In the genomic region with DNA sequence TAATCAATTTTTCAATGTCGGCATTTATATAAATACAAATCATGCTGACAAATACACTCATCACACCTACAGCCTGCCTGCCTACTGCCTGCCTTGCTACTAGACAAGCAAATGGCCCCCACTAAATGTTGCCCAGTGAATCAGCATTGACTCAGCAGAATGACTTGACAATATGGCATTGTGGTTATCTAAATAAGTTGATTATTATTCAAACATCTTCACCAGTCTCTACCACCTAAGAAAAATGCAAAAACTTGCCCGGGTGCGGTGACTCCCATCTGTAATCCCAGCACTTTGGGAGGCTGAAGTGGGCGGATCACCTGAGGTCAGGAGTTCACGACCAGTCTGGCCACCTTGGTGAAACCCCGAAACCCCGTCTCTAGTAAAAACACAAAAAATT, we compare ENCODE assay signal across 18 cellular contexts.
DNase-seq lines count a peak whose midpoint lies in the region; ATAC-seq and TF ChIP-seq lines count a peak whose summit lies in the region.
"Had no signal": no experiment of that assay in that cellular context is flagged by ENCODE, and none has a peak within 500 bp of the region (broad histone marks: within the 10 kb centered on the region; RNA-seq: fewer than 3 reads in every experiment).

No MANE protein-coding gene starts in this region.

- no peak for TF ChIP-seq POLR2A in gastrocnemius medialis (IDR thresholded peaks at IDR 0.05)

- TF ChIP-seq RAD21 in SK-N-SH (IDR thresholded peaks at IDR 0.05; ENCODE audit: low read length) = no peak

- POLR2A ChIA-PET in SK-N-SH (lab: Yijun Ruan, JAX) = no interaction called here

- ATAC-seq in SK-N-SH treated with all-trans-retinoic acid at 6 μM for 48 hours = no peak
- ATAC-seq in gastrocnemius medialis = no peak
- ATAC-seq: left lung, sciatic nerve had no signal

- TF ChIP-seq EP300 in SK-N-SH (IDR thresholded peaks at IDR 0.05; ENCODE audit: borderline replicate concordance in 1 of 2, low read depth in 1 of 2, low read length in 1 of 2) = no peak

- no peaks in the 10 kb centered on the region for H3F3A ChIP-seq in SK-N-SH (replicated peaks; ENCODE audit: insufficient read depth)

- no peak for DNase-seq in SK-N-SH
- peak; percentile 4 for DNase-seq in SW480 (ENCODE audit: low spot score)
- peak; percentile 72 to 96 for DNase-seq in fibroblast of lung (ENCODE audit: low read depth in 2 of 2)
- DNase-seq in GM19238 (ENCODE audit: insufficient read length, low spot score) = no peak
- DNase-seq in NCI-H2029 (lab: John Stamatoyannopoulos, UW) = no peak
- no peak for DNase-seq in gastrocnemius medialis
- no peak for DNase-seq in mucosa of gallbladder (ENCODE audit: low spot score)
- DNase-seq: activated CD4-positive, alpha-beta T cell treated with anti-CD3 and anti-CD28 coated beads, Interleukin-2, amount 50 U/mL, for 1 hour; DMS153; foreskin melanocyte; KG1; left lung; NCI-H187 treated with DMSO at 0.1 percent for 48 hours; T-helper 1 cell; testis had no signal

- H3K27ac ChIP-seq in SK-N-SH (ENCODE audit: low read depth in 2 of 2, low read length in 1 of 2) = no peak overlapping the region
- H3K27ac ChIP-seq in fibroblast of lung (ENCODE audit: insufficient read depth, low read length) = no peak overlapping the region
- H3K27ac ChIP-seq in gastrocnemius medialis = no peak overlapping the region
- H3K27ac ChIP-seq: 22Rv1, left lung, testis had no signal

- no peak overlapping the region for H3K4me2 ChIP-seq in SK-N-SH
- H3K4me2 ChIP-seq in fibroblast of lung (ENCODE audit: extremely low read depth, insufficient read depth, low read length) = no peak overlapping the region

- no peak overlapping the region for H3K4me3 ChIP-seq in SK-N-SH (ENCODE audit: low read depth in 2 of 2, low read length in 1 of 2)
- no peak overlapping the region for H3K4me3 ChIP-seq in fibroblast of lung (replicated peaks in 1 of 4; ENCODE audit: control extremely low read depth in 1 of 4, insufficient read depth in 1 of 4, low read depth in 3 of 4, low read length in 4 of 4)
- H3K4me3 ChIP-seq in gastrocnemius medialis = no peak overlapping the region
- H3K4me3 ChIP-seq: left lung, testis had no signal

- in situ Hi-C loops in gastrocnemius medialis (cut with MboI; ENCODE audit: low sequenced_read_pairs in 4 of 4) = no loop called here

- no peak overlapping the region for H2AFZ ChIP-seq in SK-N-SH (ENCODE audit: low read depth)
- no peak overlapping the region for H2AFZ ChIP-seq in fibroblast of lung (ENCODE audit: low read length)

- no peaks in the 10 kb centered on the region for H3K9me3 ChIP-seq in SK-N-SH
- H3K9me3 ChIP-seq in fibroblast of lung (ENCODE audit: control insufficient read depth, insufficient read depth, low read depth, low read length) = no peaks in the 10 kb centered on the region
- H3K9me3 ChIP-seq in gastrocnemius medialis = no peaks in the 10 kb centered on the region
- H3K9me3 ChIP-seq: testis had no signal

- H3K9me2 ChIP-seq in SK-N-SH = no peaks in the 10 kb centered on the region

- H3K36me3 ChIP-seq in SK-N-SH (replicated peaks in 1 of 2; ENCODE audit: control insufficient read depth in 1 of 2, insufficient read depth in 2 of 2, low read length in 1 of 2) (no peaks in the 10 kb centered on the region), fibroblast of lung (ENCODE audit: control insufficient read depth, insufficient read depth, low read length) (no peaks in the 10 kb centered on the region), gastrocnemius medialis (no peaks in the 10 kb centered on the region)
- H3K36me3 ChIP-seq: left lung had no signal

- H3K27me3 ChIP-seq in SK-N-SH (ENCODE audit: insufficient read depth) (no peaks in the 10 kb centered on the region), fibroblast of lung (ENCODE audit: control insufficient read depth, insufficient read depth, low read length) (no peaks in the 10 kb centered on the region), gastrocnemius medialis (no peaks in the 10 kb centered on the region)
- H3K27me3 ChIP-seq: left lung, testis had no signal

- intact Hi-C loops in gastrocnemius medialis (cut with DNase I; ENCODE audit: low total_unique reads) = no loop called here

- no peaks in the 10 kb centered on the region for H4K20me1 ChIP-seq in SK-N-SH (ENCODE audit: insufficient read depth)
- no peaks in the 10 kb centered on the region for H4K20me1 ChIP-seq in fibroblast of lung (ENCODE audit: control insufficient read depth, extremely low read depth, insufficient read depth, low read length)

- TF ChIP-seq CTCF in SK-N-SH (IDR thresholded peaks at IDR 0.05) (no peak), fibroblast of lung (conservative IDR thresholded peaks at IDR 0.05 in 1 of 2, IDR thresholded peaks at IDR 0.05 in 1 of 2; ENCODE audit: low read depth in 1 of 2, low read length in 2 of 2) (no peak), gastrocnemius medialis (IDR thresholded peaks at IDR 0.05 in 4 of 5, conservative IDR thresholded peaks at IDR 0.05 in 1 of 5) (no peak)

- no peaks in the 10 kb centered on the region for H3K4me1 ChIP-seq in SK-N-SH (ENCODE audit: control insufficient read depth in 1 of 2, insufficient read depth in 2 of 2, low read depth in 1 of 2, low read length in 1 of 2)
- H3K4me1 ChIP-seq in fibroblast of lung (ENCODE audit: control insufficient read depth, extremely low read depth, insufficient read depth, low read length) = no peaks in the 10 kb centered on the region
- H3K4me1 ChIP-seq in gastrocnemius medialis = no peaks in the 10 kb centered on the region
- H3K4me1 ChIP-seq: left lung, testis had no signal

- no peaks in the 10 kb centered on the region for H3K79me2 ChIP-seq in SK-N-SH (ENCODE audit: insufficient read depth)
- H3K79me2 ChIP-seq in fibroblast of lung (ENCODE audit: control insufficient read depth, insufficient read depth, low read length) = no peaks in the 10 kb centered on the region

- WGBS in SK-N-SH (ENCODE audit: low lambda C conversion rate) = 72% methylated on average over 7 of the region's 7 CpGs

- H3K9ac ChIP-seq in SK-N-SH = no peak overlapping the region
- no peak overlapping the region for H3K9ac ChIP-seq in fibroblast of lung (ENCODE audit: insufficient read depth, low read length)

- CTCF ChIA-PET in SK-N-SH (lab: Yijun Ruan, JAX) = no interaction called here

TF ChIP-seq in SK-N-SH, 30 proteins besides CTCF, POLR2A, EP300 and RAD21:
- TF ChIP-seq JUND (IDR thresholded peaks at IDR 0.05) = peak; percentile 47
- TF ChIP-seq FOSL2 (IDR thresholded peaks at IDR 0.05; ENCODE audit: borderline replicate concordance, low read depth) = peak; percentile 75; the same call in 1 of the 2 replicates
- TF ChIP-seq, protein P1, sequence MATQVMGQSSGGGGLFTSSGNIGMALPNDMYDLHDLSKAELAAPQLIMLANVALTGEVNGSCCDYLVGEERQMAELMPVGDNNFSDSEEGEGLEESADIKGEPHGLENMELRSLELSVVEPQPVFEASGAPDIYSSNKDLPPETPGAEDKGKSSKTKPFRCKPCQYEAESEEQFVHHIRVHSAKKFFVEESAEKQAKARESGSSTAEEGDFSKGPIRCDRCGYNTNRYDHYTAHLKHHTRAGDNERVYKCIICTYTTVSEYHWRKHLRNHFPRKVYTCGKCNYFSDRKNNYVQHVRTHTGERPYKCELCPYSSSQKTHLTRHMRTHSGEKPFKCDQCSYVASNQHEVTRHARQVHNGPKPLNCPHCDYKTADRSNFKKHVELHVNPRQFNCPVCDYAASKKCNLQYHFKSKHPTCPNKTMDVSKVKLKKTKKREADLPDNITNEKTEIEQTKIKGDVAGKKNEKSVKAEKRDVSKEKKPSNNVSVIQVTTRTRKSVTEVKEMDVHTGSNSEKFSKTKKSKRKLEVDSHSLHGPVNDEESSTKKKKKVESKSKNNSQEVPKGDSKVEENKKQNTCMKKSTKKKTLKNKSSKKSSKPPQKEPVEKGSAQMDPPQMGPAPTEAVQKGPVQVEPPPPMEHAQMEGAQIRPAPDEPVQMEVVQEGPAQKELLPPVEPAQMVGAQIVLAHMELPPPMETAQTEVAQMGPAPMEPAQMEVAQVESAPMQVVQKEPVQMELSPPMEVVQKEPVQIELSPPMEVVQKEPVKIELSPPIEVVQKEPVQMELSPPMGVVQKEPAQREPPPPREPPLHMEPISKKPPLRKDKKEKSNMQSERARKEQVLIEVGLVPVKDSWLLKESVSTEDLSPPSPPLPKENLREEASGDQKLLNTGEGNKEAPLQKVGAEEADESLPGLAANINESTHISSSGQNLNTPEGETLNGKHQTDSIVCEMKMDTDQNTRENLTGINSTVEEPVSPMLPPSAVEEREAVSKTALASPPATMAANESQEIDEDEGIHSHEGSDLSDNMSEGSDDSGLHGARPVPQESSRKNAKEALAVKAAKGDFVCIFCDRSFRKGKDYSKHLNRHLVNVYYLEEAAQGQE (IDR thresholded peaks at IDR 0.05; ENCODE audit: low read depth, low read length) = no peak

TF ChIP-seq in SK-N-SH treated with all-trans-retinoic acid at 6 μM for 48 hours, 23 proteins besides CTCF, POLR2A, EP300 and RAD21 (continues in another document):
- TF ChIP-seq ZFP3 (CRISPR knock-in tag; IDR thresholded peaks at IDR 0.05) (no peak), ZC3H10 (CRISPR knock-in tag; IDR thresholded peaks at IDR 0.05) (no peak), TOX (CRISPR knock-in tag; IDR thresholded peaks at IDR 0.05; ENCODE audit: borderline replicate concordance) (no peak), PPARA (CRISPR knock-in tag; IDR thresholded peaks at IDR 0.05; ENCODE audit: borderline replicate concordance) (no peak), ZNF8 (CRISPR knock-in tag; IDR thresholded peaks at IDR 0.05) (no peak)
- TF ChIP-seq, protein P2, sequence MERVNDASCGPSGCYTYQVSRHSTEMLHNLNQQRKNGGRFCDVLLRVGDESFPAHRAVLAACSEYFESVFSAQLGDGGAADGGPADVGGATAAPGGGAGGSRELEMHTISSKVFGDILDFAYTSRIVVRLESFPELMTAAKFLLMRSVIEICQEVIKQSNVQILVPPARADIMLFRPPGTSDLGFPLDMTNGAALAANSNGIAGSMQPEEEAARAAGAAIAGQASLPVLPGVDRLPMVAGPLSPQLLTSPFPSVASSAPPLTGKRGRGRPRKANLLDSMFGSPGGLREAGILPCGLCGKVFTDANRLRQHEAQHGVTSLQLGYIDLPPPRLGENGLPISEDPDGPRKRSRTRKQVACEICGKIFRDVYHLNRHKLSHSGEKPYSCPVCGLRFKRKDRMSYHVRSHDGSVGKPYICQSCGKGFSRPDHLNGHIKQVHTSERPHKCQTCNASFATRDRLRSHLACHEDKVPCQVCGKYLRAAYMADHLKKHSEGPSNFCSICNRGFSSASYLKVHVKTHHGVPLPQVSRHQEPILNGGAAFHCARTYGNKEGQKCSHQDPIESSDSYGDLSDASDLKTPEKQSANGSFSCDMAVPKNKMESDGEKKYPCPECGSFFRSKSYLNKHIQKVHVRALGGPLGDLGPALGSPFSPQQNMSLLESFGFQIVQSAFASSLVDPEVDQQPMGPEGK (CRISPR knock-in tag; IDR thresholded peaks at IDR 0.05; ENCODE audit: borderline replicate concordance) = no peak

Comparison
In these comparisons a context has a peak if more than half of its experiments do, and no peak if none do; other contexts are left out.
1. DNase-seq: peak in SW480 (single experiment) and fibroblast of lung (2 of 2); none in SK-N-SH (single experiment), GM19238 (single experiment), NCI-H2029 (single experiment), gastrocnemius medialis (0 of 2) and mucosa of gallbladder (single experiment).